20 cellular contexts compared by ENCODE assay signal in the genomic region with DNA sequence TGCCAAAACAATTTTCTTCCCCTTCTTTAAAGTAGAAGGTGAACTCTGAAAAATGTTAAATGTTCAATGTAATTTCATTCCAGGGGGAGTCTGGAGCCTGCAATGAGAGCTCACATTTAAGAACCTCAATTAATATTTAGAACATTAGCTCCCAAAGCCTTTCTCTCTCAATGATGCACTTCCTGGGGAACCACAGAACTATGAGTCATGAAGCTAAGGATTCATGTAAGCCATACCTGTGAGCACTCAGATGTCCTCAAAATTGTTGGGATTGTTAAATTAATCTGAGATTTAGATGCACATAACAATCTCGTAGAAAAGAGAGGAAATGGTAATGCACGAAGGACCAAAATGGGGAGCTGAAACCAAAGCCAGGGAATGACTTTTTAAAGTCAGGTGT.
"Had no signal": no experiment of that assay in that cellular context is flagged by ENCODE, and none has a peak within 500 bp of the region (broad histone marks: within the 10 kb centered on the region; RNA-seq: fewer than 3 reads in every experiment).

No MANE protein-coding gene starts in this region.

- H3K4me3 ChIP-seq: heart right ventricle, left ventricle myocardium inferior, lower lobe of right lung, psoas muscle, right lobe of liver, suprapubic skin, thyroid gland had no signal

- DNase-seq: dermis blood vessel endothelial cell; erythroblast; heart right ventricle; hypothalamus; islet precursor cell; left cardiac atrium; left ventricle myocardium inferior; lower lobe of right lung; mesenchymal stem cell; naive B cell; nephron progenitor cell; psoas muscle; retina; right lobe of liver; stimulated activated CD4-positive, alpha-beta T cell treated with anti-CD3 and anti-CD28 coated beads, Interleukin-4, amount 100 ng/mL, for 1 hour; stimulated activated CD8-positive, alpha-beta memory T cell treated with anti-CD3 and anti-CD28 coated beads, Interleukin-4, amount 100 ng/mL, for 48 hours; stimulated activated naive CD8-positive, alpha-beta T cell treated with anti-CD3 and anti-CD28 coated beads, Interleukin-15, Interleukin-2, amounts not matched to agents 100 U/mL and 50 U/mL, for 24 hours; thyroid gland had no signal

- ATAC-seq: heart right ventricle; left cardiac atrium; lower lobe of right lung; psoas muscle; right lobe of liver; stimulated activated effector memory CD8-positive, alpha-beta T cell treated with anti-CD3 and anti-CD28 coated beads, Interleukin-12 subunit alpha, Interleukin-12 subunit beta, amount 100 ng/mL, for 72 hours; stimulated activated naive CD8-positive, alpha-beta T cell treated with anti-CD3 and anti-CD28 coated beads, Interleukin-15, Interleukin-2, amounts not matched to agents 100 U/mL and 50 U/mL, for 24 hours had no signal
